Comparison of ENCODE assay signal across 9 cellular contexts in the genomic region with DNA sequence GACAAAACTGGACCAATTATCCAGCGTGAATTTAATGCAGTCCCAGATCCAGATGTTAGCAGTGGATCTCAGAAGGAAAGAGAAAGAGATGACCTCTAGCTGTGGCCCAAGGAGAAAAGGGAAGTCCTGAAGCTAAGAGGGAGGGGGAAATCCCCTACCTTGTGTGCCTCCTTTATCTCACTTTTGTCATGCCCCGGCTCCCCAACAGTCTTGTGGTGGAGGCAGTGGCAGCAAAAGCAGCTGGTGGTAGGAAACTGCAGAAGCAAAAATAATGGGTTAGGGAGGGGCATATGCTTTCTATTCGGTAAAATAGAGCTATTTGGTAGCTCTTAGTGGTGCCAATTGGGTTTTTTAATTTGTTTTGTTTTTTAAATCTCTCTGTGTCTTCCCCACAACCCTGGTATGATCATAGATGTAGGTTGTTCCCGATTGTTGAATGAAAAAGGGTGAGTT. TPM values are rescaled to one million over a fixed set of nuclear protein-coding genes. Genes with fewer than 3 reads are reported as not detected.
DNase-seq lines count a peak whose midpoint lies in the region; ATAC-seq and TF ChIP-seq lines count a peak whose summit lies in the region.
"Had no signal": no experiment of that assay in that cellular context is flagged by ENCODE, and none has a peak within 500 bp of the region (broad histone marks: within the 10 kb centered on the region; RNA-seq: fewer than 3 reads in every experiment).

No MANE protein-coding gene starts in this region.

- H3K4me3 ChIP-seq in A673 (ENCODE audit: low read depth, low read length, poor library complexity, severe bottlenecking) = no peak overlapping the region
- H3K4me3 ChIP-seq: SK-N-MC had no signal

- peak; percentile 97 for ATAC-seq in GM21786 (IDR thresholded peaks at IDR 0.05; ENCODE audit: unreplicated experiment)
- ATAC-seq in esophagus mucosa = peak; percentile 51

- no peak for TF ChIP-seq CTCF in A673 (conservative IDR thresholded peaks at IDR 0.05; ENCODE audit: low read depth, low read length)

- TF ChIP-seq POLR2A in GM18526 (IDR thresholded peaks at IDR 0.05; ENCODE audit: extremely low read depth, insufficient read length) = peak; percentile 16

- CTCF ChIA-PET in A673 (lab: Charles Lee) = no interaction called here

- no peaks in the 10 kb centered on the region for H3K4me1 ChIP-seq in A673 (ENCODE audit: insufficient read depth, low read length, poor library complexity, severe bottlenecking)

- H3K27me3 ChIP-seq in A673 (replicated peaks; ENCODE audit: insufficient read depth, low read depth, low read length, poor library complexity) = no peaks in the 10 kb centered on the region

- no peak overlapping the region for H3K27ac ChIP-seq in A673 (ENCODE audit: low read depth, low read length, poor library complexity, severe bottlenecking)
- H3K27ac ChIP-seq: SK-N-MC had no signal

- BruUV-seq in A673 (replicated peaks; lab: Mats Ljungman, UMichigan) = no TSS peak

- intact Hi-C loops in A673 (cut with micrococcal nuclease; ENCODE audit: unreplicated experiment) = no loop called here

- peak; percentile 5 for DNase-seq in MV-4-11 (lab: John Stamatoyannopoulos, UW)
- no peak for DNase-seq in A673 (ENCODE audit: low spot score)
- no peak for DNase-seq in C1 segment of cervical spinal cord (lab: John Stamatoyannopoulos, UW)
- DNase-seq in COLO668 (lab: John Stamatoyannopoulos, UW; ENCODE audit: unreplicated experiment) = no peak
- no peak for DNase-seq in NCI-H1048 (lab: John Stamatoyannopoulos, UW)

- H3K36me3 ChIP-seq in A673 (ENCODE audit: insufficient read depth, low read length, poor library complexity, severe bottlenecking) = no peaks in the 10 kb centered on the region

- POLR2A ChIA-PET in A673 (lab: Charles Lee; ENCODE audit: low non-redundant PET) = no interaction called here

- no peaks in the 10 kb centered on the region for H3K9me3 ChIP-seq in A673 (ENCODE audit: low read depth, low read length, poor library complexity, severe bottlenecking)

RNA-seq across cellular contexts. Expression of a gene that starts 56.5 kb away (rescaled TPM):
- total RNA-seq in esophagus mucosa = 14.6 TPM
- 0.19 and 0.33 TPM in 2 replicates for total RNA-seq in A673 (2021)

Comparison
In these comparisons a context has a peak if more than half of its experiments do, and no peak if none do; other contexts are left out.
1. RNA of a gene that starts 56.5 kb away (total RNA-seq): 14.6 TPM in esophagus mucosa (single experiment); 0.19 to 0.33 TPM in A673; every median in the first group is over 10 times any median in the second.